Comparison of ENCODE assay signal across 19 cellular contexts in genomic region chr12:57153420-57153997, GRCh38. TPM values are rescaled to one million over a fixed set of nuclear protein-coding genes. Genes with fewer than 3 reads are reported as not detected.
A peak's percentile ranks its signal among the peaks of the same experiment; 100 is the strongest.
DNase-seq lines count a peak whose midpoint lies in the region; TF ChIP-seq lines count a peak whose summit lies in the region.
"Had no signal": no experiment of that assay in that cellular context is flagged by ENCODE, and none has a peak within 500 bp of the region (broad histone marks: within the 10 kb centered on the region; RNA-seq: fewer than 3 reads in every experiment).

No MANE protein-coding gene starts in this region.

- H3F3A ChIP-seq in GM23248 (ENCODE audit: insufficient read depth) = peaks cover 84% of the 10 kb centered on the region

- H3K4me3 ChIP-seq in GM23248 (no peak overlapping the region), muscle layer of duodenum (ENCODE audit: low read depth in 1 of 2, low read length in 2 of 2) (no peak overlapping the region), suprapubic skin (no peak overlapping the region)
- H3K4me3 ChIP-seq: mucosa of descending colon had no signal

- no peaks in the 10 kb centered on the region for H3K9me2 ChIP-seq in GM23248 (ENCODE audit: insufficient read depth)

- in situ Hi-C loops in GM23248 (cut with MboI) = no loop called here

- DNase-seq in GM23248 = no peak
- no peak for DNase-seq in suprapubic skin (ENCODE audit: low spot score in 2 of 2)
- no peak for DNase-seq in activated naive CD4-positive, alpha-beta T cell (lab: John Stamatoyannopoulos, UW)
- DNase-seq in 8988T = no peak
- no peak for DNase-seq in AG20443 (ENCODE audit: low spot score)
- DNase-seq in NCI-H2029 treated with DMSO at 0.1 percent for 48 hours (lab: John Stamatoyannopoulos, UW) = no peak
- DNase-seq: activated CD8-positive, alpha-beta T cell treated with anti-CD3 and anti-CD28 coated beads, Interleukin-2, amount 10 ng/mL, durations not matched to agents 7 days and 5 days; effector CD8-positive, alpha-beta T cell; Karpas-422; mucosa of descending colon; NCI-H1436 treated with DMSO at 0.1 percent for 48 hours; NCI-H510A; OCI-M1; stimulated activated CD4-positive, alpha-beta T cell treated with anti-CD3 and anti-CD28 coated beads, Interleukin-2, amount 100 ng/mL, for 48 hours; SW 1271 had no signal

- peak overlapping the region; percentile 30 to 93 (median 90) for H3K27ac Mint-ChIP-seq in brain
- H3K27ac Mint-ChIP-seq: activated CD8-positive, alpha-beta T cell treated with anti-CD3 and anti-CD28 coated beads, Interleukin-2, amount 10 ng/mL, durations not matched to agents 7 days and 5 days had no signal

- H3K9me3 Mint-ChIP-seq in brain = no peaks in the 10 kb centered on the region

- H3K9ac ChIP-seq in GM23248 = peak overlapping the region; percentile 81; the same call in 1 of the 2 replicates

- H3K4me1 ChIP-seq in GM23248 (ENCODE audit: insufficient read depth) (peaks cover 52% of the 10 kb centered on the region), muscle layer of duodenum (ENCODE audit: control insufficient read depth in 1 of 2, insufficient read depth in 2 of 2, low read length in 2 of 2) (peaks cover 19 to 43% of the 10 kb centered on the region in 2 donors), suprapubic skin (peaks cover 60% of the 10 kb centered on the region)

- no peak overlapping the region for H3K4me3 Mint-ChIP-seq in brain
- H3K4me3 Mint-ChIP-seq: activated CD8-positive, alpha-beta T cell treated with anti-CD3 and anti-CD28 coated beads, Interleukin-2, amount 10 ng/mL, durations not matched to agents 7 days and 5 days had no signal

- WGBS in GM23248 (ENCODE audit: low coverage in 1 of 2, low lambda C conversion rate in 2 of 2, missing lambda C conversion rate in 2 of 2), 2 experiments = 59 to 66% methylated on average over 1 of the region's 1 CpG
- 88% methylated on average over 1 of the region's 1 CpG for WGBS in suprapubic skin

- no peaks in the 10 kb centered on the region for H3K27me3 ChIP-seq in GM23248 (replicated peaks; ENCODE audit: insufficient read depth)
- no peaks in the 10 kb centered on the region for H3K27me3 ChIP-seq in muscle layer of duodenum (ENCODE audit: low read depth, low read length)
- no peaks in the 10 kb centered on the region for H3K27me3 ChIP-seq in suprapubic skin

- no peaks in the 10 kb centered on the region for H3K27me3 Mint-ChIP-seq in brain

- TF ChIP-seq POLR2A in suprapubic skin (IDR thresholded peaks at IDR 0.05) = no peak

- H3K36me3 ChIP-seq in GM23248 (ENCODE audit: low read depth) (peaks cover 47% of the 10 kb centered on the region), muscle layer of duodenum (ENCODE audit: control insufficient read depth in 1 of 2, insufficient read depth in 2 of 2, low read length in 2 of 2) (peaks cover 29 to 42% of the 10 kb centered on the region in 2 donors), suprapubic skin (peaks cover 32% of the 10 kb centered on the region)

- no peak for TF ChIP-seq EP300 in suprapubic skin (IDR thresholded peaks at IDR 0.05)

- H3K4me1 Mint-ChIP-seq in brain = peaks cover 31% of the 10 kb centered on the region

- TF ChIP-seq CTCF in brain (conservative IDR thresholded peaks at IDR 0.05) (no peak), suprapubic skin (IDR thresholded peaks at IDR 0.05) (no peak)

- H3K9me3 ChIP-seq in GM23248 (ENCODE audit: low read depth) (no peaks in the 10 kb centered on the region), muscle layer of duodenum (ENCODE audit: control insufficient read depth in 1 of 2, low read length in 2 of 2) (no peaks in the 10 kb centered on the region), suprapubic skin (no peaks in the 10 kb centered on the region)
- H3K9me3 ChIP-seq: mucosa of descending colon had no signal

- peaks cover 67% of the 10 kb centered on the region for H3K36me3 Mint-ChIP-seq in brain

- H3K79me2 ChIP-seq in GM23248 (ENCODE audit: insufficient read depth) = peaks cover 77% of the 10 kb centered on the region

- H2AFZ ChIP-seq in GM23248 = no peak overlapping the region

- H3K27ac ChIP-seq in GM23248 (peak overlapping the region; percentile 98), muscle layer of duodenum (ENCODE audit: low read length) (peak overlapping the region; percentile 78), suprapubic skin (peak overlapping the region; percentile 91)
- H3K27ac ChIP-seq: VCaP had no signal

- peak overlapping the region; percentile 12 for H3K4me2 ChIP-seq in GM23248 (ENCODE audit: unreplicated experiment)

- no peaks in the 10 kb centered on the region for H4K20me1 ChIP-seq in GM23248 (ENCODE audit: insufficient read depth)

RNA-seq across cellular contexts. Expression of gene LRP1-AS, which starts 6.1 kb away (rescaled TPM):
- not detected in 2 replicates for total RNA-seq in GM23248 (2014; rRNA removed; shearing (Covaris generic))
- polyA plus RNA-seq in GM23248 (2016; fragmentation: Nextera tagmentation; extraction: Ambion mirVana) = 0.60 TPM in 1 of 2 replicates, not detected in the other
- not detected for polyA plus RNA-seq in brain (ENCODE audit: insufficient read depth, low read depth, low replicate concordance)
- total RNA-seq in suprapubic skin = not detected
- total RNA-seq: activated CD8-positive, alpha-beta T cell treated with anti-CD3 and anti-CD28 coated beads, Interleukin-2, amount 10 ng/mL, durations not matched to agents 7 days and 5 days; mucosa of descending colon; renal cortical epithelial cell had no signal

RNA-seq across cellular contexts. Expression of gene LRP1, which starts 25.2 kb away (rescaled TPM):
- total RNA-seq in GM23248 (2014; rRNA removed; shearing (Covaris generic)) = 257 and 296 TPM in 2 replicates
- polyA plus RNA-seq in GM23248 (2016; fragmentation: Nextera tagmentation; extraction: Ambion mirVana) (161 and 166 TPM in 2 replicates), brain (ENCODE audit: insufficient read depth, low read depth, low replicate concordance) (56.5 TPM)
- total RNA-seq in suprapubic skin = 100 to 1,000 TPM in 2 of 4 donors, 10 to 100 TPM in 2; 83.1 to 149 (median 106) TPM

RNA-seq across cellular contexts. Expression of gene STAT6, which starts 42.3 kb away (rescaled TPM):
- 95.1 and 103 TPM in 2 replicates for total RNA-seq in GM23248 (2014; rRNA removed; shearing (Covaris generic))
- polyA plus RNA-seq in GM23248 (2016; fragmentation: Nextera tagmentation; extraction: Ambion mirVana) = 67.4 and 70.7 TPM in 2 replicates
- polyA plus RNA-seq in brain (ENCODE audit: insufficient read depth, low read depth, low replicate concordance) = 8.8 TPM
- total RNA-seq in suprapubic skin = 100 to 1,000 TPM; 140 to 348 (median 183) TPM
